13 cellular contexts compared by ENCODE assay signal in genomic region chr3:123618076-123618703, GRCh38. TPM values are rescaled to one million over a fixed set of nuclear protein-coding genes. Genes with fewer than 3 reads are reported as not detected.
DNase-seq lines count a peak whose midpoint lies in the region; ATAC-seq and TF ChIP-seq lines count a peak whose summit lies in the region.
"Had no signal": no experiment of that assay in that cellular context is flagged by ENCODE, and none has a peak within 500 bp of the region (broad histone marks: within the 10 kb centered on the region; RNA-seq: fewer than 3 reads in every experiment).

No MANE protein-coding gene starts in this region.

- peak overlapping the region; percentile 64 for H2AK5ac ChIP-seq in IMR-90 (ENCODE audit: low read depth, low read length)

- H3K4me3 Mint-ChIP-seq in immature natural killer cell = no peak overlapping the region
- H3K4me3 Mint-ChIP-seq: activated T-helper 17 cell treated with anti-CD3 and anti-CD28 coated beads, Interleukin-2, amount 50 U/mL, for 72 hours; neural progenitor cell had no signal

- H3K4ac ChIP-seq in IMR-90 (ENCODE audit: low read depth, low read length) = peak overlapping the region; percentile 86

- peak overlapping the region; percentile 11; the same call in 1 of the 2 replicates for H2BK20ac ChIP-seq in IMR-90 (ENCODE audit: low read depth, low read length)

- peak overlapping the region; percentile 35 for H3K56ac ChIP-seq in IMR-90 (ENCODE audit: extremely low read depth, insufficient read depth, low read length)

- 80% methylated on average over 1 of the region's 7 CpGs; no CpG with 5 or more reads in 1 of the 2 experiments for WGBS in IMR-90 (ENCODE audit: extremely low coverage in 2 of 2, insufficient read length in 1 of 2), 2 experiments

- H2AK9ac ChIP-seq in IMR-90 (replicated peaks; ENCODE audit: low read depth, low read length, poor library complexity) = peak overlapping the region; percentile 0

- POLR2A ChIA-PET in IMR-90 (lab: Charles Lee; ENCODE audit: unreplicated experiment) = interaction anchor here (0.6 to 0.9 kb wide), 2 partner anchors 21 to 34 kb away, joined by 4 to 8 read pairs; no protein-coding TSS in a partner anchor

- peak overlapping the region; percentile 33 for H2BK120ac ChIP-seq in IMR-90 (ENCODE audit: low read depth, low read length)

- DNase-seq in IMR-90 (no peak), UCSD-AML1 (lab: John Stamatoyannopoulos, UW; ENCODE audit: unreplicated experiment) (peak; percentile 42), left ventricle myocardium superior (no peak), immature natural killer cell (no peak), NCI-H510A treated with DMSO at 0.1 percent for 48 hours (lab: John Stamatoyannopoulos, UW) (no peak)
- DNase-seq: activated CD4-positive, CD25-positive, alpha-beta regulatory T cell; DND-41; stimulated activated CD4-positive, alpha-beta T cell treated with anti-CD3 and anti-CD28 coated beads, Interleukin-2, amount 100 ng/mL, for 24 hours had no signal

- H3K4me3 ChIP-seq in IMR-90 (ENCODE audit: insufficient read depth, low read depth, low read length) = peak overlapping the region; percentile 61
- H3K4me3 ChIP-seq: neural progenitor cell, upper lobe of left lung had no signal

- no peak for ATAC-seq in IMR-90 (ENCODE audit: low read depth)
- peak; percentile 48 for ATAC-seq in left ventricle myocardium superior
- no peak for ATAC-seq in GM18867 (IDR thresholded peaks at IDR 0.05; ENCODE audit: unreplicated experiment)
- ATAC-seq: activated T-helper 17 cell treated with anti-CD3 and anti-CD28 coated beads, Interleukin-2, amount 50 U/mL, for 72 hours had no signal

- H3K9me3 Mint-ChIP-seq in immature natural killer cell = no peaks in the 10 kb centered on the region
- H3K9me3 Mint-ChIP-seq: activated T-helper 17 cell treated with anti-CD3 and anti-CD28 coated beads, Interleukin-2, amount 50 U/mL, for 72 hours; neural progenitor cell had no signal

- peak overlapping the region; percentile 94 for H3K4me2 ChIP-seq in IMR-90 (ENCODE audit: low read depth, low read length)
- H3K4me2 ChIP-seq: neural progenitor cell had no signal

- in situ Hi-C loops in IMR-90 (cut with MboI; ENCODE audit: low sequenced_read_pairs) = no loop called here

- dilution Hi-C loops in IMR-90 (cut with HindIII; ENCODE audit: low sequenced_read_pairs, unreplicated experiment) = no loop called here

- H4K8ac ChIP-seq in IMR-90 (ENCODE audit: low read depth in 2 of 2, low read length in 2 of 2) = peak overlapping the region; percentile 28 to 71; a peak in 3 of 4 replicates

- no TSS peak for BruUV-seq in IMR-90 (replicated peaks; lab: Mats Ljungman, UMichigan)

- peak overlapping the region; percentile 96 for H3K9ac ChIP-seq in IMR-90 (ENCODE audit: low read depth, low read length)
- H3K9ac ChIP-seq: neural progenitor cell had no signal

- H3K14ac ChIP-seq in IMR-90 (replicated peaks; ENCODE audit: low read depth, low read length) = peak overlapping the region; percentile 73

- no peak overlapping the region for H2AFZ ChIP-seq in IMR-90 (replicated peaks; ENCODE audit: low read length, poor library complexity)
- H2AFZ ChIP-seq: neural progenitor cell had no signal

- H3K27me3 ChIP-seq in IMR-90 (ENCODE audit: control insufficient read depth, insufficient read depth, low read length) = no peaks in the 10 kb centered on the region
- H3K27me3 ChIP-seq: neural progenitor cell, upper lobe of left lung had no signal

- H3K9me1 ChIP-seq in IMR-90 (ENCODE audit: insufficient read depth, low read length) = peaks cover 29% of the 10 kb centered on the region

- H2BK5ac ChIP-seq in IMR-90 (ENCODE audit: low read depth, low read length, poor library complexity, severe bottlenecking) = peak overlapping the region; percentile 22

- CTCF ChIA-PET in IMR-90 (lab: Yijun Ruan, JAX) = interaction anchor here (0.5 to 3.4 kb wide), 2 partner anchors 24 to 25 kb away, joined by 4 to 13 read pairs; no protein-coding TSS in a partner anchor

- no peaks in the 10 kb centered on the region for H3K4me1 Mint-ChIP-seq in immature natural killer cell
- H3K4me1 Mint-ChIP-seq: activated T-helper 17 cell treated with anti-CD3 and anti-CD28 coated beads, Interleukin-2, amount 50 U/mL, for 72 hours; neural progenitor cell had no signal

- no peaks in the 10 kb centered on the region for H3K9me3 ChIP-seq in IMR-90 (ENCODE audit: control insufficient read depth, insufficient read depth, low read length)
- H3K9me3 ChIP-seq: upper lobe of left lung had no signal

- no peak overlapping the region for H3K27ac Mint-ChIP-seq in immature natural killer cell
- H3K27ac Mint-ChIP-seq: activated T-helper 17 cell treated with anti-CD3 and anti-CD28 coated beads, Interleukin-2, amount 50 U/mL, for 72 hours; neural progenitor cell had no signal

- H3K27ac ChIP-seq in IMR-90 (ENCODE audit: insufficient read depth, low read length) (peak overlapping the region; percentile 69; the same call in 1 of the 2 replicates), temporal lobe (ENCODE audit: low read depth, low read length) (peak overlapping the region; percentile 46)
- H3K27ac ChIP-seq: neural progenitor cell had no signal

- TF ChIP-seq POLR2A in IMR-90 (IDR thresholded peaks at IDR 0.05; ENCODE audit: low read depth, low read length) = no peak

- no peak for TF ChIP-seq CTCF in IMR-90 (conservative IDR thresholded peaks at IDR 0.05; ENCODE audit: low read depth, low read length)

- intact Hi-C loops in IMR-90 (cut with micrococcal nuclease) (no loop called here), left ventricle myocardium superior (cut with micrococcal nuclease) (no loop called here)

- peaks cover 62% of the 10 kb centered on the region for H3K36me3 ChIP-seq in IMR-90 (ENCODE audit: control insufficient read depth, insufficient read depth, low read length)
- H3K36me3 ChIP-seq: neural progenitor cell had no signal

- TF ChIP-seq RAD21 in IMR-90 (IDR thresholded peaks at IDR 0.05; ENCODE audit: low read length) = no peak

- peaks cover 37% of the 10 kb centered on the region for H3K4me1 ChIP-seq in IMR-90 (ENCODE audit: control insufficient read depth, insufficient read depth, low read length)
- H3K4me1 ChIP-seq: neural progenitor cell had no signal

- peak overlapping the region; percentile 94 for H3K23ac ChIP-seq in IMR-90 (ENCODE audit: low read depth, low read length)

- H4K5ac ChIP-seq in IMR-90 (ENCODE audit: low read depth, low read length) = peak overlapping the region; percentile 14; the same call in 1 of the 2 replicates

- H3K18ac ChIP-seq in IMR-90 (ENCODE audit: low read depth, low read length) = peak overlapping the region; percentile 26

- peaks cover 49% of the 10 kb centered on the region for H4K20me1 ChIP-seq in IMR-90 (ENCODE audit: insufficient read depth, low read length)

- peak overlapping the region; percentile 74 for H4K91ac ChIP-seq in IMR-90 (ENCODE audit: insufficient read depth, low read depth, low read length)

- H3K79me1 ChIP-seq in IMR-90 (ENCODE audit: low read depth in 1 of 2, low read length in 2 of 2) = peaks cover 15 to 74% of the 10 kb centered on the region in 2 experiments

- H3K27me3 Mint-ChIP-seq in immature natural killer cell (ENCODE audit: low read depth in 3 of 3) = peaks cover 0 to 4% (median 1%) of the 10 kb centered on the region in 3 donors
- H3K27me3 Mint-ChIP-seq: activated T-helper 17 cell treated with anti-CD3 and anti-CD28 coated beads, Interleukin-2, amount 50 U/mL, for 72 hours had no signal

- peaks cover 4 to 5% (median 4%) of the 10 kb centered on the region in 3 donors for H3K36me3 Mint-ChIP-seq in immature natural killer cell

- H2BK15ac ChIP-seq in IMR-90 (ENCODE audit: low read depth, low read length) = no peak overlapping the region; the same call in 2 of the 3 replicates

TF ChIP-seq in IMR-90, 13 proteins besides CTCF, POLR2A, EP300 and RAD21:
- TF ChIP-seq FOS (IDR thresholded peaks at IDR 0.05; ENCODE audit: low read depth, low read length) = no peak

RNA-seq across cellular contexts. Expression of gene HACD2, which starts 33.3 kb away (rescaled TPM):
- 22.6 and 35.8 TPM in 2 replicates for total RNA-seq in IMR-90 (2012; rRNA removed)
- 18.6 and 21.5 TPM in 2 replicates for polyA plus RNA-seq in IMR-90 (2012; rRNA removed)
- polyA plus RNA-seq in IMR-90 (2012; cell fraction: cytosol; rRNA removed) = 4.9 TPM in 2 replicates
- 3.4 and 15.4 TPM in 2 replicates for polyA plus RNA-seq in IMR-90 (2012; cell fraction: nucleus; rRNA removed; ENCODE audit: low replicate concordance)
- total RNA-seq in left ventricle myocardium superior = 10.5 TPM
- 44.7 TPM for total RNA-seq in temporal lobe
- 10 to 100 TPM; 19.3 to 37.0 (median 25.3) TPM for polyA plus RNA-seq in immature natural killer cell
